29 cellular contexts compared by ENCODE assay signal in the genomic region with DNA sequence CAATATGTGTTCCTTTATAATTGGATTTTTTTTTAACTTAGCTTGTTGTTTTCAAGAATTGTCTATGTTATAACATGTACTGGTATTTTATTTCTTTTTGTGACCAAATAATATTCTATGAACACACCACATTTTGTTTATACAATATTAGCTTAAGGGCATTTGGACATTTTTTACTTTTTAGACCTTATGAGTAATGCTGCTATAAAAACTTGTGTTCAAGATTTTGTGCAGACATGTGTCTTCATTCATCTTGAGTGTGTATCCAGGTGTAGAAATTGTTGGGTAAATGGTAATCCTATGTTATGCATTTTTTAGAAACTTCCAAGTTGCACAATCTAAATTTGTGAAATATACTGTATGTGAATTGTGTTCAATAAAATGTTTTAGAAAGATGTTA.
"Had no signal": no experiment of that assay in that cellular context is flagged by ENCODE, and none has a peak within 500 bp of the region (broad histone marks: within the 10 kb centered on the region; RNA-seq: fewer than 3 reads in every experiment).

No MANE protein-coding gene starts in this region.

- H3K27ac ChIP-seq: stomach, suprapubic skin, testis, thoracic aorta, thyroid gland, tibial artery, tibial nerve, transverse colon, upper lobe of left lung, upper lobe of right lung, uterus, vagina had no signal

- ATAC-seq: stimulated activated effector memory CD8-positive, alpha-beta T cell treated with anti-CD3 and anti-CD28 coated beads, Interleukin-12 subunit alpha, Interleukin-12 subunit beta, amount 100 ng/mL, for 72 hours; stimulated activated memory B cell treated with anti-CD40 and anti-IgM and Interleukin-4, amounts not matched to agents 10 μg/mL and 1 μg/mL and 100 μg/mL, for 72 hours; stimulated activated naive B cell treated with anti-CD40 and anti-IgM and Interleukin-4, amounts not matched to agents 10 μg/mL and 1 μg/mL and 100 μg/mL, for 72 hours; stimulated activated naive CD8-positive, alpha-beta T cell treated with anti-CD3 and anti-CD28 coated beads, Interleukin-15, amount 100 ng/mL, for 72 hours; stimulated activated naive CD8-positive, alpha-beta T cell treated with anti-CD3 and anti-CD28 coated beads, Interleukin-15, Interleukin-2, amounts not matched to agents 100 U/mL and 50 U/mL, for 24 hours; upper lobe of right lung had no signal

- H3K4me1 ChIP-seq: stomach, suprapubic skin, testis, tibial artery, tibial nerve, transverse colon, upper lobe of left lung, upper lobe of right lung, uterus, vagina had no signal

- H3K4me3 Mint-ChIP-seq: stimulated activated effector memory CD8-positive, alpha-beta T cell treated with anti-CD3 and anti-CD28 coated beads, Interleukin-12 subunit alpha, Interleukin-12 subunit beta, amount 100 ng/mL, for 72 hours; stimulated activated memory B cell treated with anti-CD40 and anti-IgM and Interleukin-4, amounts not matched to agents 10 μg/mL and 1 μg/mL and 100 μg/mL, for 72 hours; stimulated activated naive B cell treated with anti-CD40 and anti-IgM and Interleukin-4, amounts not matched to agents 10 μg/mL and 1 μg/mL and 100 μg/mL, for 72 hours; stimulated activated naive CD8-positive, alpha-beta T cell treated with anti-CD3 and anti-CD28 coated beads, Interleukin-15, amount 100 ng/mL, for 72 hours; stimulated activated naive CD8-positive, alpha-beta T cell treated with anti-CD3 and anti-CD28 coated beads, Interleukin-15, Interleukin-2, amounts not matched to agents 100 ng/mL and 50 ng/mL, for 24 hours; type B pancreatic cell had no signal

- H3K27me3 ChIP-seq: stomach, suprapubic skin, testis, thyroid gland, tibial artery, tibial nerve, transverse colon, upper lobe of left lung, upper lobe of right lung, uterus, vagina had no signal

- DNase-seq: stimulated activated CD4-positive, alpha-beta T cell treated with anti-CD3 and anti-CD28 coated beads, Interleukin-2, amount 100 ng/mL, for 48 hours; stimulated activated CD4-positive, alpha-beta T cell treated with anti-CD3 and anti-CD28 coated beads, Interleukin-4, amount 100 ng/mL, for 1 hour; stimulated activated CD4-positive, alpha-beta T cell treated with anti-CD3 and anti-CD28 coated beads, Interleukin-4, amount 100 ng/mL, for 24 hours; stimulated activated CD4-positive, alpha-beta T cell treated with anti-CD3 and anti-CD28 coated beads, Interleukin-4, amount 100 ng/mL, for 4 hours; stimulated activated CD8-positive, alpha-beta memory T cell treated with anti-CD3 and anti-CD28 coated beads, Interleukin-4, amount 100 ng/mL, for 48 hours; stimulated activated naive B cell treated with anti-CD40 and anti-IgM and Interleukin-4, amounts not matched to agents 10 μg/mL and 1 μg/mL and 100 μg/mL, for 72 hours; stimulated activated naive CD4-positive, alpha-beta T cell; stimulated activated naive CD4-positive, alpha-beta T cell treated with Interleukin-2 at 50 U/mL for 16 hours; stimulated activated naive CD8-positive, alpha-beta T cell treated with anti-CD3 and anti-CD28 coated beads, Interleukin-15, amount 100 ng/mL, for 72 hours; stimulated activated naive CD8-positive, alpha-beta T cell treated with anti-CD3 and anti-CD28 coated beads, Interleukin-15, Interleukin-2, amounts not matched to agents 100 U/mL and 50 U/mL, for 24 hours; stomach; substantia nigra; testis; thyroid gland; tibial artery; transverse colon; trophoblast cell; upper lobe of left lung; upper lobe of right lung; uterus had no signal

- H3K9me3 ChIP-seq: testis, thoracic aorta, thyroid gland, tibial artery, transverse colon, upper lobe of left lung, upper lobe of right lung, uterus, vagina had no signal

- FAIRE-seq: urothelium cell line had no signal

- H3K36me3 Mint-ChIP-seq: stimulated activated effector memory CD8-positive, alpha-beta T cell treated with anti-CD3 and anti-CD28 coated beads, Interleukin-12 subunit alpha, Interleukin-12 subunit beta, amount 100 ng/mL, for 72 hours; stimulated activated memory B cell treated with anti-CD40 and anti-IgM and Interleukin-4, amounts not matched to agents 10 μg/mL and 1 μg/mL and 100 μg/mL, for 72 hours; stimulated activated naive B cell treated with anti-CD40 and anti-IgM and Interleukin-4, amounts not matched to agents 10 μg/mL and 1 μg/mL and 100 μg/mL, for 72 hours; type B pancreatic cell had no signal

- H3K27ac Mint-ChIP-seq: stimulated activated effector memory CD8-positive, alpha-beta T cell treated with anti-CD3 and anti-CD28 coated beads, Interleukin-12 subunit alpha, Interleukin-12 subunit beta, amount 100 ng/mL, for 72 hours; stimulated activated memory B cell treated with anti-CD40 and anti-IgM and Interleukin-4, amounts not matched to agents 10 μg/mL and 1 μg/mL and 100 μg/mL, for 72 hours; stimulated activated naive B cell treated with anti-CD40 and anti-IgM and Interleukin-4, amounts not matched to agents 10 μg/mL and 1 μg/mL and 100 μg/mL, for 72 hours; stimulated activated naive CD8-positive, alpha-beta T cell treated with anti-CD3 and anti-CD28 coated beads, Interleukin-15, amount 100 ng/mL, for 72 hours; stimulated activated naive CD8-positive, alpha-beta T cell treated with anti-CD3 and anti-CD28 coated beads, Interleukin-15, Interleukin-2, amounts not matched to agents 100 ng/mL and 50 ng/mL, for 24 hours; type B pancreatic cell had no signal

- H3K4me3 ChIP-seq: stomach, suprapubic skin, testis, thoracic aorta, thyroid gland, tibial artery, tibial nerve, transverse colon, upper lobe of left lung, upper lobe of right lung, uterus, vagina had no signal

- H3K27me3 Mint-ChIP-seq: stimulated activated memory B cell treated with anti-CD40 and anti-IgM and Interleukin-4, amounts not matched to agents 10 μg/mL and 1 μg/mL and 100 μg/mL, for 72 hours; stimulated activated naive B cell treated with anti-CD40 and anti-IgM and Interleukin-4, amounts not matched to agents 10 μg/mL and 1 μg/mL and 100 μg/mL, for 72 hours; stimulated activated naive CD8-positive, alpha-beta T cell treated with anti-CD3 and anti-CD28 coated beads, Interleukin-15, amount 100 ng/mL, for 72 hours; stimulated activated naive CD8-positive, alpha-beta T cell treated with anti-CD3 and anti-CD28 coated beads, Interleukin-15, Interleukin-2, amounts not matched to agents 100 ng/mL and 50 ng/mL, for 24 hours; type B pancreatic cell had no signal

- H3K9me3 Mint-ChIP-seq: type B pancreatic cell had no signal

- H3K36me3 ChIP-seq: stomach, suprapubic skin, thoracic aorta, thyroid gland, tibial artery, tibial nerve, transverse colon, upper lobe of left lung, upper lobe of right lung, uterus, vagina had no signal

- H3K4me1 Mint-ChIP-seq: stimulated activated effector memory CD8-positive, alpha-beta T cell treated with anti-CD3 and anti-CD28 coated beads, Interleukin-12 subunit alpha, Interleukin-12 subunit beta, amount 100 ng/mL, for 72 hours; stimulated activated memory B cell treated with anti-CD40 and anti-IgM and Interleukin-4, amounts not matched to agents 10 μg/mL and 1 μg/mL and 100 μg/mL, for 72 hours; stimulated activated naive B cell treated with anti-CD40 and anti-IgM and Interleukin-4, amounts not matched to agents 10 μg/mL and 1 μg/mL and 100 μg/mL, for 72 hours; stimulated activated naive CD8-positive, alpha-beta T cell treated with anti-CD3 and anti-CD28 coated beads, Interleukin-15, amount 100 ng/mL, for 72 hours had no signal
